In the genomic region with DNA sequence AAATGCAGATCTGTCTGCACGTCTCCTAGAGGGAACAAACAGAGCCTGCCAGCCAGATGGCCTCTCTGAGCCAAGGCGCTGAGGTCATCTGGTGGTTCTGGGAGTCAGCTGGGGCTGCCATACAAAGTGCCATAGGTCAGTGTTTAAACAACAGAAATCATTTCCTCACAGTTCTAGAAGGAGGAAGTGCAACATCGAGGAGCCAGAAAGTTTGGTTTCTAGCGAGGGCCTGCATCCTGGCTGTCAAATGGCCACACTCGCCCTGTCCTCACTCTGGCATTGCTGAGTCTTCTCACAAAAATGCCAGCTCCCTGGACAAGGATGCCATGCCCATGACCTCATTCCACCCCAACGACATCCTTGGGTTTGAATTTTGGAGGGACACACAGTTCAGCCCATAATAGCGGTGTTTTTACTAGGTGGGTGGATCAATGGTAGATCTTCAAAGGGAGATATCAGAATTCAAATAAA, we compare ENCODE assay signal across 11 cellular contexts. TPM values are rescaled to one million over a fixed set of nuclear protein-coding genes. Genes with fewer than 3 reads are reported as not detected.
A peak's percentile ranks its signal among the peaks of the same experiment; 100 is the strongest.
DNase-seq lines count a peak whose midpoint lies in the region; ATAC-seq, FAIRE-seq and TF ChIP-seq lines count a peak whose summit lies in the region.
"Had no signal": no experiment of that assay in that cellular context is flagged by ENCODE, and none has a peak within 500 bp of the region (broad histone marks: within the 10 kb centered on the region; RNA-seq: fewer than 3 reads in every experiment).

No MANE protein-coding gene starts in this region.

- peaks cover 0 to 6% of the 10 kb centered on the region in 2 donors for H3K4me1 ChIP-seq in right atrium auricular region
- no peaks in the 10 kb centered on the region for H3K4me1 ChIP-seq in hepatocyte (ENCODE audit: insufficient read depth)
- no peaks in the 10 kb centered on the region for H3K4me1 ChIP-seq in A673 (ENCODE audit: insufficient read depth, low read length, poor library complexity, severe bottlenecking)

- no peak for TF ChIP-seq CTCF in right atrium auricular region (IDR thresholded peaks at IDR 0.05)
- no peak for TF ChIP-seq CTCF in hepatocyte (IDR thresholded peaks at IDR 0.05; ENCODE audit: poor library complexity)
- TF ChIP-seq CTCF in A673 (conservative IDR thresholded peaks at IDR 0.05; ENCODE audit: low read depth, low read length), result no peak

- H3K9me2 ChIP-seq in hepatocyte (replicated peaks; ENCODE audit: insufficient read depth), result no peaks in the 10 kb centered on the region

- FAIRE-seq in urothelium cell line (lab: Jason Lieb, UNC), result no peak

- no TSS peak for BruUV-seq in A673 (replicated peaks; lab: Mats Ljungman, UMichigan)

- H3K36me3 ChIP-seq in right atrium auricular region (no peaks in the 10 kb centered on the region), hepatocyte (replicated peaks; ENCODE audit: insufficient read depth, low read depth) (no peaks in the 10 kb centered on the region), A673 (ENCODE audit: insufficient read depth, low read length, poor library complexity, severe bottlenecking) (no peaks in the 10 kb centered on the region)

- intact Hi-C loops in Right ventricle myocardium inferior (cut with DNase I), result no loop called here
- intact Hi-C loops in A673 (cut with micrococcal nuclease; ENCODE audit: unreplicated experiment), result no loop called here

- POLR2A ChIA-PET in A673 (lab: Charles Lee; ENCODE audit: low non-redundant PET), result no interaction called here

- no peaks in the 10 kb centered on the region for H4K20me1 ChIP-seq in hepatocyte (ENCODE audit: insufficient read depth, poor library complexity, severe bottlenecking)

- 60% methylated on average over 7 of the region's 7 CpGs for WGBS in hepatocyte (ENCODE audit: low lambda C conversion rate, missing lambda C conversion rate)

- no peaks in the 10 kb centered on the region for H3K9me3 ChIP-seq in right atrium auricular region
- H3K9me3 ChIP-seq in hepatocyte (ENCODE audit: low read depth), result no peaks in the 10 kb centered on the region
- no peaks in the 10 kb centered on the region for H3K9me3 ChIP-seq in A673 (ENCODE audit: low read depth, low read length, poor library complexity, severe bottlenecking)

- no peaks in the 10 kb centered on the region for H3K79me2 ChIP-seq in hepatocyte

- DNase-seq in Right ventricle myocardium inferior (ENCODE audit: missing footprints) (no peak), right atrium auricular region (ENCODE audit: low spot score) (no peak), SW480 (ENCODE audit: low spot score) (peak; percentile 83), hepatocyte (ENCODE audit: low spot score) (peak; percentile 12), urothelium cell line (ENCODE audit: low spot score) (peak; percentile 50), A673 (ENCODE audit: low spot score) (no peak)
- DNase-seq: activated CD4-positive, alpha-beta memory T cell treated with anti-CD3 and anti-CD28 coated beads for 36 hours; mesenchymal stem cell had no signal

- H3K4me2 ChIP-seq in hepatocyte, result no peak overlapping the region

- ATAC-seq in Right ventricle myocardium inferior (peak; percentile 74), HG02938 (IDR thresholded peaks at IDR 0.05; ENCODE audit: unreplicated experiment) (no peak), HG03521 (IDR thresholded peaks at IDR 0.05; ENCODE audit: unreplicated experiment) (no peak)
- ATAC-seq: Panc1 had no signal

- H2AFZ ChIP-seq in hepatocyte, result no peak overlapping the region

- H3K4me3 ChIP-seq in right atrium auricular region (no peak overlapping the region), hepatocyte (no peak overlapping the region), A673 (ENCODE audit: low read depth, low read length, poor library complexity, severe bottlenecking) (no peak overlapping the region)

- no peak overlapping the region for H3K27ac ChIP-seq in right atrium auricular region
- no peak overlapping the region for H3K27ac ChIP-seq in hepatocyte
- H3K27ac ChIP-seq in A673 (ENCODE audit: low read depth, low read length, poor library complexity, severe bottlenecking), result no peak overlapping the region

- CTCF ChIA-PET in A673 (lab: Charles Lee), result no interaction called here

- H3K27me3 ChIP-seq in right atrium auricular region (no peaks in the 10 kb centered on the region), hepatocyte (no peaks in the 10 kb centered on the region), A673 (replicated peaks; ENCODE audit: insufficient read depth, low read depth, low read length, poor library complexity) (no peaks in the 10 kb centered on the region)

RNA-seq across cellular contexts. Expression of a gene that starts 59.6 kb away (rescaled TPM):
- total RNA-seq in Right ventricle myocardium inferior, result 0.19 TPM
- total RNA-seq in right atrium auricular region, result not detected
- total RNA-seq in hepatocyte, result 0.20 and 0.33 TPM in 2 replicates
- polyA plus RNA-seq in hepatocyte, result 0.10 TPM in 1 of 2 replicates, not detected in the other
- total RNA-seq in A673 (2021), result 0.52 and 0.72 TPM in 2 replicates
- total RNA-seq: activated CD4-positive, alpha-beta memory T cell treated with anti-CD3 and anti-CD28 coated beads for 36 hours had no signal

Comparison
In these comparisons a context has a peak if more than half of its experiments do, and no peak if none do; other contexts are left out.
1. DNase-seq: peak in SW480 (single experiment), hepatocyte (single experiment) and urothelium cell line (single experiment); none in Right ventricle myocardium inferior (single experiment), right atrium auricular region (single experiment) and A673 (single experiment).